ENCODE assay signal across 2 cellular contexts in genomic region chrX:111498538-111499103, GRCh38.
TF ChIP-seq lines count a peak whose summit lies in the region.

No MANE protein-coding gene starts in this region.

TF ChIP-seq in liver, 16 proteins besides CTCF, POLR2A, EP300 and RAD21:
- TF ChIP-seq FOXA2 (IDR thresholded peaks at IDR 0.05), result no peak
- peak; percentile 48 for TF ChIP-seq MAX (IDR thresholded peaks at IDR 0.05)
- no peak for TF ChIP-seq GABPA (IDR thresholded peaks at IDR 0.05 in 1 of 2, conservative IDR thresholded peaks at IDR 0.05 in 1 of 2)
- TF ChIP-seq JUND (IDR thresholded peaks at IDR 0.05), result peak in 1 of 2 donors; percentile 20
- TF ChIP-seq TAF1 (conservative IDR thresholded peaks at IDR 0.05), result no peak
- peak; percentile 54 to 65 for TF ChIP-seq HNF4A (conservative IDR thresholded peaks at IDR 0.05)
- TF ChIP-seq RXRA (IDR thresholded peaks at IDR 0.05), result peak in 1 of 2 donors; percentile 43
- TF ChIP-seq, protein P1, sequence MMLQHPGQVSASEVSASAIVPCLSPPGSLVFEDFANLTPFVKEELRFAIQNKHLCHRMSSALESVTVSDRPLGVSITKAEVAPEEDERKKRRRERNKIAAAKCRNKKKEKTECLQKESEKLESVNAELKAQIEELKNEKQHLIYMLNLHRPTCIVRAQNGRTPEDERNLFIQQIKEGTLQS (IDR thresholded peaks at IDR 0.05), result no peak
- TF ChIP-seq NR2F2 (IDR thresholded peaks at IDR 0.05), result no peak
- no peak for TF ChIP-seq HNF4G (IDR thresholded peaks at IDR 0.05)
- TF ChIP-seq, protein P2, sequence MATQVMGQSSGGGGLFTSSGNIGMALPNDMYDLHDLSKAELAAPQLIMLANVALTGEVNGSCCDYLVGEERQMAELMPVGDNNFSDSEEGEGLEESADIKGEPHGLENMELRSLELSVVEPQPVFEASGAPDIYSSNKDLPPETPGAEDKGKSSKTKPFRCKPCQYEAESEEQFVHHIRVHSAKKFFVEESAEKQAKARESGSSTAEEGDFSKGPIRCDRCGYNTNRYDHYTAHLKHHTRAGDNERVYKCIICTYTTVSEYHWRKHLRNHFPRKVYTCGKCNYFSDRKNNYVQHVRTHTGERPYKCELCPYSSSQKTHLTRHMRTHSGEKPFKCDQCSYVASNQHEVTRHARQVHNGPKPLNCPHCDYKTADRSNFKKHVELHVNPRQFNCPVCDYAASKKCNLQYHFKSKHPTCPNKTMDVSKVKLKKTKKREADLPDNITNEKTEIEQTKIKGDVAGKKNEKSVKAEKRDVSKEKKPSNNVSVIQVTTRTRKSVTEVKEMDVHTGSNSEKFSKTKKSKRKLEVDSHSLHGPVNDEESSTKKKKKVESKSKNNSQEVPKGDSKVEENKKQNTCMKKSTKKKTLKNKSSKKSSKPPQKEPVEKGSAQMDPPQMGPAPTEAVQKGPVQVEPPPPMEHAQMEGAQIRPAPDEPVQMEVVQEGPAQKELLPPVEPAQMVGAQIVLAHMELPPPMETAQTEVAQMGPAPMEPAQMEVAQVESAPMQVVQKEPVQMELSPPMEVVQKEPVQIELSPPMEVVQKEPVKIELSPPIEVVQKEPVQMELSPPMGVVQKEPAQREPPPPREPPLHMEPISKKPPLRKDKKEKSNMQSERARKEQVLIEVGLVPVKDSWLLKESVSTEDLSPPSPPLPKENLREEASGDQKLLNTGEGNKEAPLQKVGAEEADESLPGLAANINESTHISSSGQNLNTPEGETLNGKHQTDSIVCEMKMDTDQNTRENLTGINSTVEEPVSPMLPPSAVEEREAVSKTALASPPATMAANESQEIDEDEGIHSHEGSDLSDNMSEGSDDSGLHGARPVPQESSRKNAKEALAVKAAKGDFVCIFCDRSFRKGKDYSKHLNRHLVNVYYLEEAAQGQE (IDR thresholded peaks at IDR 0.05), result no peak
- peak; percentile 34 for TF ChIP-seq YY1 (IDR thresholded peaks at IDR 0.05)
- TF ChIP-seq EGR1 (IDR thresholded peaks at IDR 0.05; ENCODE audit: low read depth in 2 of 2), result no peak
- peak; percentile 22 for TF ChIP-seq ZBTB33 (IDR thresholded peaks at IDR 0.05)
- TF ChIP-seq FOXA1 (IDR thresholded peaks at IDR 0.05), result no peak
- TF ChIP-seq SP1 (IDR thresholded peaks at IDR 0.05), result no peak

TF ChIP-seq in HepG2, 621 proteins besides CTCF, POLR2A, EP300 and RAD21 (continued from another document):
- TF ChIP-seq MYPOP (CRISPR knock-in tag; IDR thresholded peaks at IDR 0.05) (no peak), ZNF556 (CRISPR knock-in tag; IDR thresholded peaks at IDR 0.05; ENCODE audit: borderline replicate concordance) (no peak), BHLHE40 (IDR thresholded peaks at IDR 0.05; ENCODE audit: low read length) (no peak), RFX1 (IDR thresholded peaks at IDR 0.05) (no peak)
